In the genomic region with DNA sequence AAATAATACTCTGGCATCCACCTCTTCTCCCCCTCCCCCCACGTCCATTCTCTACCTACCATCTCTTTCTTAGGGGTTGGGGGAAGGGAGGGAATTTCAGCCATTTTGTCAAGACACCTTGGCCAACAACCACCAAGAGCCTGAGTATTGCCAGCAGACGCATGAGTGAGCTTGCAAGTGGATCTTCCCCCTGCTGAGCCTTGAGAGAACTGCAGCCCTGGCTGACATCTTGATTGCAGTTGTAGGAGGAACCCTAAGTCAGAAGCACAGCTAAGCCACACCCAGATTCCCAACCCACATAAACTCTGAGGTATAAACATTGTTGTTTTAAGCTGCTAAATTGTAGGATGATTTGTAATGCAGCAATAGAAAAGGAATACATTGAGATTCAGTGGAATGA, we compare ENCODE assay signal across 8 cellular contexts.
DNase-seq lines count a peak whose midpoint lies in the region; ATAC-seq and TF ChIP-seq lines count a peak whose summit lies in the region.

No MANE protein-coding gene starts in this region.

- peak; percentile 10 for DNase-seq in activated naive CD4-positive, alpha-beta T cell treated with anti-CD3 and anti-CD28 coated beads for 36 hours
- no peak for DNase-seq in activated naive CD4-positive, alpha-beta T cell treated with anti-CD3 and anti-CD28 coated beads, Interleukin-2, amount 50 U/mL, for 72 hours (ENCODE audit: low spot score in 2 of 2)
- no peak for DNase-seq in retinal pigment epithelial cell (ENCODE audit: low read depth)
- DNase-seq in hepatic stellate cell (ENCODE audit: low spot score) = no peak
- no peak for DNase-seq in midbrain (lab: John Stamatoyannopoulos, UW)
- DNase-seq in transverse colon = no peak

- ATAC-seq in activated naive CD4-positive, alpha-beta T cell treated with anti-CD3 and anti-CD28 coated beads, Interleukin-2, amount 50 U/mL, for 72 hours = no peak
- ATAC-seq in HG02885 (IDR thresholded peaks at IDR 0.05; ENCODE audit: poor library complexity, unreplicated experiment) (peak; percentile 88), SK-N-SH treated with all-trans-retinoic acid at 6 μM for 48 hours (peak; percentile 59; the same call in 2 of the 3 replicates)

- H3K9me3 Mint-ChIP-seq in activated naive CD4-positive, alpha-beta T cell treated with anti-CD3 and anti-CD28 coated beads for 36 hours = no peaks in the 10 kb centered on the region
- peaks cover 0 to 2% of the 10 kb centered on the region in 2 donors for H3K9me3 Mint-ChIP-seq in activated naive CD4-positive, alpha-beta T cell treated with anti-CD3 and anti-CD28 coated beads, Interleukin-2, amount 50 U/mL, for 72 hours

- no peak for TF ChIP-seq POLR2A in transverse colon (IDR thresholded peaks at IDR 0.05)

- H3K36me3 ChIP-seq in transverse colon = no peaks in the 10 kb centered on the region

- H3K4me3 ChIP-seq in retinal pigment epithelial cell (ENCODE audit: low read length) = no peak overlapping the region
- H3K4me3 ChIP-seq in transverse colon = no peak overlapping the region

- H3K4me1 Mint-ChIP-seq in activated naive CD4-positive, alpha-beta T cell treated with anti-CD3 and anti-CD28 coated beads for 36 hours (ENCODE audit: low read depth) = no peaks in the 10 kb centered on the region

- H3K27me3 ChIP-seq in transverse colon = no peaks in the 10 kb centered on the region

- no peak overlapping the region for H3K4me3 Mint-ChIP-seq in activated naive CD4-positive, alpha-beta T cell treated with anti-CD3 and anti-CD28 coated beads for 36 hours

- H3K4me1 ChIP-seq in transverse colon = peaks cover 0 to 13% (median 0%) of the 10 kb centered on the region in 4 donors

- TF ChIP-seq CTCF in retinal pigment epithelial cell (conservative IDR thresholded peaks at IDR 0.05; ENCODE audit: low read depth, low read length) = peak; percentile 26
- no peak for TF ChIP-seq CTCF in transverse colon (IDR thresholded peaks at IDR 0.05)

- CTCF ChIA-PET in activated naive CD4-positive, alpha-beta T cell treated with anti-CD3 and anti-CD28 coated beads for 36 hours (lab: Charles Lee) = interaction anchor here (0.6 kb wide), 1 partner anchor 474 kb away, joined by 3 read pairs; no protein-coding TSS in a partner anchor

- TF ChIP-seq EP300 in transverse colon (IDR thresholded peaks at IDR 0.05; ENCODE audit: low read depth) = no peak

- intact Hi-C loops in activated naive CD4-positive, alpha-beta T cell treated with anti-CD3 and anti-CD28 coated beads for 36 hours (cut with micrococcal nuclease) = no loop called here
- intact Hi-C loops in transverse colon (cut with DNase I; ENCODE audit: low total_unique reads) = no loop called here

- no peaks in the 10 kb centered on the region for H3K36me3 Mint-ChIP-seq in activated naive CD4-positive, alpha-beta T cell treated with anti-CD3 and anti-CD28 coated beads for 36 hours (ENCODE audit: low read depth)
- no peaks in the 10 kb centered on the region for H3K36me3 Mint-ChIP-seq in activated naive CD4-positive, alpha-beta T cell treated with anti-CD3 and anti-CD28 coated beads, Interleukin-2, amount 50 U/mL, for 72 hours

- no peaks in the 10 kb centered on the region for H3K9me3 ChIP-seq in transverse colon

- H3K27me3 Mint-ChIP-seq in activated naive CD4-positive, alpha-beta T cell treated with anti-CD3 and anti-CD28 coated beads for 36 hours (ENCODE audit: low read depth) = peaks cover 2% of the 10 kb centered on the region

- in situ Hi-C loops in transverse colon (cut with MboI; ENCODE audit: low pct_ligation_motif_present in 1 of 4, low pct_unique_long_range_greater_than_20kb in 1 of 4, low sequenced_read_pairs in 3 of 4) = no loop called here

- no peak overlapping the region for H3K27ac ChIP-seq in transverse colon

- WGBS in transverse colon (ENCODE audit: low coverage in 1 of 2), 2 donors = 80% methylated on average over 2 of the region's 2 CpGs; no CpG with 5 or more reads in 1 of the 2 donors

- H3K27ac Mint-ChIP-seq in activated naive CD4-positive, alpha-beta T cell treated with anti-CD3 and anti-CD28 coated beads for 36 hours = no peak overlapping the region
- peak overlapping the region in 1 of 2 donors; percentile 13 for H3K27ac Mint-ChIP-seq in activated naive CD4-positive, alpha-beta T cell treated with anti-CD3 and anti-CD28 coated beads, Interleukin-2, amount 50 U/mL, for 72 hours

TF ChIP-seq in SK-N-SH treated with all-trans-retinoic acid at 6 μM for 48 hours, 23 proteins besides CTCF, POLR2A, EP300 and RAD21:
- no peak for TF ChIP-seq ZNF8 (CRISPR knock-in tag; IDR thresholded peaks at IDR 0.05)
- no peak for TF ChIP-seq ZNF70 (CRISPR knock-in tag; IDR thresholded peaks at IDR 0.05)
- TF ChIP-seq, protein P1, sequence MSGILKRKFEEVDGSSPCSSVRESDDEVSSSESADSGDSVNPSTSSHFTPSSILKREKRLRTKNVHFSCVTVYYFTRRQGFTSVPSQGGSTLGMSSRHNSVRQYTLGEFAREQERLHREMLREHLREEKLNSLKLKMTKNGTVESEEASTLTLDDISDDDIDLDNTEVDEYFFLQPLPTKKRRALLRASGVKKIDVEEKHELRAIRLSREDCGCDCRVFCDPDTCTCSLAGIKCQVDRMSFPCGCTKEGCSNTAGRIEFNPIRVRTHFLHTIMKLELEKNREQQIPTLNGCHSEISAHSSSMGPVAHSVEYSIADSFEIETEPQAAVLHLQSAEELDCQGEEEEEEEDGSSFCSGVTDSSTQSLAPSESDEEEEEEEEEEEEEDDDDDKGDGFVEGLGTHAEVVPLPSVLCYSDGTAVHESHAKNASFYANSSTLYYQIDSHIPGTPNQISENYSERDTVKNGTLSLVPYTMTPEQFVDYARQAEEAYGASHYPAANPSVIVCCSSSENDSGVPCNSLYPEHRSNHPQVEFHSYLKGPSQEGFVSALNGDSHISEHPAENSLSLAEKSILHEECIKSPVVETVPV (CRISPR knock-in tag; IDR thresholded peaks at IDR 0.05) = no peak
- TF ChIP-seq TOX (CRISPR knock-in tag; IDR thresholded peaks at IDR 0.05; ENCODE audit: borderline replicate concordance) = no peak
- TF ChIP-seq RARB (CRISPR knock-in tag; IDR thresholded peaks at IDR 0.05) = no peak
- TF ChIP-seq, protein P2, sequence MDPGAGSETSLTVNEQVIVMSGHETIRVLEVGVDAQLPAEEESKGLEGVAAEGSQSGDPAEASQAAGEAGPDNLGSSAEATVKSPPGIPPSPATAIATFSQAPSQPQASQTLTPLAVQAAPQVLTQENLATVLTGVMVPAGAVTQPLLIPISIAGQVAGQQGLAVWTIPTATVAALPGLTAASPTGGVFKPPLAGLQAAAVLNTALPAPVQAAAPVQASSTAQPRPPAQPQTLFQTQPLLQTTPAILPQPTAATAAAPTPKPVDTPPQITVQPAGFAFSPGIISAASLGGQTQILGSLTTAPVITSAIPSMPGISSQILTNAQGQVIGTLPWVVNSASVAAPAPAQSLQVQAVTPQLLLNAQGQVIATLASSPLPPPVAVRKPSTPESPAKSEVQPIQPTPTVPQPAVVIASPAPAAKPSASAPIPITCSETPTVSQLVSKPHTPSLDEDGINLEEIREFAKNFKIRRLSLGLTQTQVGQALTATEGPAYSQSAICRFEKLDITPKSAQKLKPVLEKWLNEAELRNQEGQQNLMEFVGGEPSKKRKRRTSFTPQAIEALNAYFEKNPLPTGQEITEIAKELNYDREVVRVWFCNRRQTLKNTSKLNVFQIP (CRISPR knock-in tag; IDR thresholded peaks at IDR 0.05; ENCODE audit: borderline replicate concordance, low read depth) = no peak
- no peak for TF ChIP-seq ZFP30 (CRISPR knock-in tag; IDR thresholded peaks at IDR 0.05)
- TF ChIP-seq BACH2 (CRISPR knock-in tag; IDR thresholded peaks at IDR 0.05; ENCODE audit: borderline replicate concordance) = no peak
- no peak for TF ChIP-seq SNAI2 (CRISPR knock-in tag; IDR thresholded peaks at IDR 0.05)
- no peak for TF ChIP-seq ZC3H10 (CRISPR knock-in tag; IDR thresholded peaks at IDR 0.05)
- TF ChIP-seq TCF4 (CRISPR knock-in tag; IDR thresholded peaks at IDR 0.05; ENCODE audit: borderline replicate concordance) = no peak
- TF ChIP-seq ARNTL (CRISPR knock-in tag; IDR thresholded peaks at IDR 0.05; ENCODE audit: borderline replicate concordance, low read depth) = no peak
- no peak for TF ChIP-seq CSDC2 (CRISPR knock-in tag; IDR thresholded peaks at IDR 0.05)
- TF ChIP-seq OSR1 (CRISPR knock-in tag; IDR thresholded peaks at IDR 0.05) = no peak
- TF ChIP-seq ZNF565 (CRISPR knock-in tag; conservative IDR thresholded peaks at IDR 0.05; ENCODE audit: low read depth) = no peak
- no peak for TF ChIP-seq ISL1 (CRISPR knock-in tag; IDR thresholded peaks at IDR 0.05)
- no peak for TF ChIP-seq ZFP3 (CRISPR knock-in tag; IDR thresholded peaks at IDR 0.05)

Comparison
In these comparisons a context has a peak if more than half of its experiments do, and no peak if none do; other contexts are left out.
1. ATAC-seq: peak in HG02885 (single experiment) and SK-N-SH treated with all-trans-retinoic acid at 6 μM for 48 hours (single experiment); none in activated naive CD4-positive, alpha-beta T cell treated with anti-CD3 and anti-CD28 coated beads, Interleukin-2, amount 50 U/mL, for 72 hours (0 of 2).